Comparison of ENCODE assay signal across 20 cellular contexts in the genomic region with DNA sequence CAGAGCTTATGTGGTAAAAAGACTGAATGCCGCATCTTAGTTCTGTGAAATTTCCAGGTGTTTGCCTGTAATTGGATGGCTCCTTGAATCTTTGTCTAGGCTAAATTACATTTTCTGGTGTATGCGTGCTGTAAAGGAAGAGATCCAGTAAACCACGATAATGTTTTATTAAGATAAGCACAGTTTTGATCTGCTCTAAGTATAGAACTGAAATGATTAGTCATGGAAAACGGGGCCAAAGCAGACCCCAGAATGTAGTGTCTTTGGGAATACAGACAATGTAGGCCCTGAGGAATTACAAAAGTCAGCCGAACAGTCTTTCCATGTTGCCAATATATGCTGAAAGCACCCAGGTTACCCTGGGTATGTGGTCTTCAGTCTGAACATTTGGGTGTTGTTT.
DNase-seq lines count a peak whose midpoint lies in the region; FAIRE-seq and TF ChIP-seq lines count a peak whose summit lies in the region.
"Had no signal": no experiment of that assay in that cellular context is flagged by ENCODE, and none has a peak within 500 bp of the region (broad histone marks: within the 10 kb centered on the region; RNA-seq: fewer than 3 reads in every experiment).

No MANE protein-coding gene starts in this region.

- intact Hi-C loops in PC-9 (cut with micrococcal nuclease; ENCODE audit: unreplicated experiment) = no loop called here
- intact Hi-C loops in endothelial cell of umbilical vein (cut with micrococcal nuclease) = no loop called here

- CTCF ChIA-PET in PC-9 (lab: Charles Lee) = no interaction called here
- CTCF ChIA-PET in endothelial cell of umbilical vein (lab: Charles Lee) = interaction anchor here (0.7 to 2.0 kb wide), 4 partner anchors 9 to 378 kb away, joined by 3 to 5 read pairs (median 3); no protein-coding TSS in a partner anchor

- H3K9me3 ChIP-seq in PC-9 (ENCODE audit: insufficient read depth, low read depth) = no peaks in the 10 kb centered on the region
- H3K9me3 ChIP-seq in endothelial cell of umbilical vein (replicated peaks; ENCODE audit: control insufficient read depth, insufficient read depth, low read length) = no peaks in the 10 kb centered on the region
- H3K9me3 ChIP-seq in parathyroid adenoma (ENCODE audit: control insufficient read depth, low read length) = no peaks in the 10 kb centered on the region
- H3K9me3 ChIP-seq in tibial nerve = no peaks in the 10 kb centered on the region
- H3K9me3 ChIP-seq: Peyer's patch, SJCRH30 had no signal

- H3K79me2 ChIP-seq in PC-9 (ENCODE audit: low read depth) (peaks cover 100% of the 10 kb centered on the region), endothelial cell of umbilical vein (ENCODE audit: control insufficient read depth, insufficient read depth, low read length) (peaks cover 25% of the 10 kb centered on the region), parathyroid adenoma (peaks cover 79% of the 10 kb centered on the region)

- H2AFZ ChIP-seq in PC-9 (no peak overlapping the region), endothelial cell of umbilical vein (ENCODE audit: low read depth, low read length) (no peak overlapping the region), parathyroid adenoma (no peak overlapping the region)
- H2AFZ ChIP-seq: GM23338, neural progenitor cell had no signal

- dilution Hi-C loops in endothelial cell of umbilical vein (cut with MboI; ENCODE audit: extremely low pct_ligation_motif_present, low sequenced_read_pairs) = no loop called here

- TF ChIP-seq EP300 in tibial nerve (IDR thresholded peaks at IDR 0.05) = no peak

- TF ChIP-seq CTCF in PC-9 (conservative IDR thresholded peaks at IDR 0.05) (no peak), endothelial cell of umbilical vein (IDR thresholded peaks at IDR 0.05; ENCODE audit: extremely low read depth in 1 of 2, insufficient read depth in 1 of 2, low read depth in 1 of 2, low read length in 2 of 2) (no peak), parathyroid adenoma (IDR thresholded peaks at IDR 0.05) (no peak), tibial nerve (IDR thresholded peaks at IDR 0.05) (no peak)

- H3K36me3 ChIP-seq in PC-9 (ENCODE audit: low read depth) (peaks cover 34% of the 10 kb centered on the region), endothelial cell of umbilical vein (ENCODE audit: control insufficient read depth in 2 of 2, extremely low read depth in 1 of 2, insufficient read depth in 2 of 2, low read length in 2 of 2) (peaks cover 4 to 13% of the 10 kb centered on the region in 2 experiments), parathyroid adenoma (ENCODE audit: control insufficient read depth, insufficient read depth, low read length) (no peaks in the 10 kb centered on the region), tibial nerve (peaks cover 0 to 33% (median 0%) of the 10 kb centered on the region in 3 donors)
- H3K36me3 ChIP-seq: neural progenitor cell had no signal

- 39 to 44% methylated on average over 5 of the region's 5 CpGs for WGBS in tibial nerve, 2 donors

- 0 out of 2 replicates have a peak overlapping the region, but pooled peaks have one; percentile 25 for H3K27ac ChIP-seq in PC-9
- no peak overlapping the region for H3K27ac ChIP-seq in endothelial cell of umbilical vein (ENCODE audit: insufficient read depth, low read depth, low read length)
- H3K27ac ChIP-seq in parathyroid adenoma = no peak overlapping the region
- H3K27ac ChIP-seq in tibial nerve = peak overlapping the region in 3 of 4 donors; percentile 38 to 93 (median 84)
- H3K27ac ChIP-seq: neural progenitor cell, SJCRH30 had no signal

- H3K4me3 ChIP-seq in PC-9 = no peak overlapping the region
- H3K4me3 ChIP-seq in endothelial cell of umbilical vein (replicated peaks in 1 of 3; ENCODE audit: insufficient read depth in 1 of 3, low read depth in 1 of 3, low read length in 3 of 3) = no peak overlapping the region
- H3K4me3 ChIP-seq in parathyroid adenoma (ENCODE audit: low read depth, low read length) = peak overlapping the region; percentile 99
- no peak overlapping the region for H3K4me3 ChIP-seq in tibial nerve
- H3K4me3 ChIP-seq: GM23338, neural progenitor cell, Peyer's patch, SJCRH30 had no signal

- H3K4me1 ChIP-seq in PC-9 (replicated peaks; ENCODE audit: insufficient read depth) (no peaks in the 10 kb centered on the region), endothelial cell of umbilical vein (ENCODE audit: control insufficient read depth, extremely low read depth, insufficient read depth, low read length) (peaks cover 15% of the 10 kb centered on the region), parathyroid adenoma (peaks cover 24% of the 10 kb centered on the region), tibial nerve (peaks cover 0 to 100% (median 76%) of the 10 kb centered on the region in 4 donors)

- TF ChIP-seq POLR2A in endothelial cell of umbilical vein (IDR thresholded peaks at IDR 0.05; ENCODE audit: low read depth, low read length) (no peak), tibial nerve (IDR thresholded peaks at IDR 0.05) (no peak)

- POLR2A ChIA-PET in PC-9 (lab: Charles Lee; ENCODE audit: unreplicated experiment) (no interaction called here), endothelial cell of umbilical vein (lab: Charles Lee) (no interaction called here)

- no peak for DNase-seq in PC-9
- no peak for DNase-seq in endothelial cell of umbilical vein (ENCODE audit: low read depth, low spot score)
- DNase-seq in tibial nerve (ENCODE audit: low spot score in 2 of 2) = no peak
- no peak for DNase-seq in HuH-7 (ENCODE audit: low spot score)
- no peak for DNase-seq in activated T-cell treated with anti-CD3 and anti-CD28 coated beads for 4 hours
- no peak for DNase-seq in NCI-H345 (lab: John Stamatoyannopoulos, UW)
- DNase-seq: activated CD4-positive, alpha-beta memory T cell treated with anti-CD3 and anti-CD28 coated beads for 36 hours; activated gamma-delta T cell treated with Interleukin-2 at 50 U/mL for 16 hours; AML-193; caudate nucleus; DND-41; left colon; NCI-H187 treated with DMSO at 0.1 percent for 48 hours; NCI-H446; Peyer's patch had no signal

- H3K27me3 ChIP-seq in PC-9 (ENCODE audit: insufficient read depth, low read depth) (no peaks in the 10 kb centered on the region), endothelial cell of umbilical vein (ENCODE audit: control insufficient read depth in 2 of 2, insufficient read depth in 2 of 2, low read length in 2 of 2) (no peaks in the 10 kb centered on the region), parathyroid adenoma (ENCODE audit: control insufficient read depth, insufficient read depth, low read length) (no peaks in the 10 kb centered on the region), tibial nerve (no peaks in the 10 kb centered on the region)
- H3K27me3 ChIP-seq: neural progenitor cell, Peyer's patch, SJCRH30 had no signal

- H4K20me1 ChIP-seq in PC-9 (ENCODE audit: insufficient read depth) (peaks cover 87% of the 10 kb centered on the region), endothelial cell of umbilical vein (replicated peaks; ENCODE audit: control insufficient read depth, extremely low read depth, insufficient read depth, low read length) (no peaks in the 10 kb centered on the region)

- FAIRE-seq in endothelial cell of umbilical vein (lab: Jason Lieb, UNC) = peak; percentile 58
- FAIRE-seq: GM12892 had no signal

- no TSS peak for BruUV-seq in PC-9 (replicated peaks; lab: Mats Ljungman, UMichigan)
- no TSS peak for BruUV-seq in endothelial cell of umbilical vein (replicated peaks; lab: Mats Ljungman, UMichigan)

- H3K9ac ChIP-seq in endothelial cell of umbilical vein (replicated peaks; ENCODE audit: extremely low read depth, insufficient read depth, low read length) (no peak overlapping the region), parathyroid adenoma (no peak overlapping the region)
- H3K9ac ChIP-seq: neural progenitor cell had no signal

- no peaks in the 10 kb centered on the region for H3K9me1 ChIP-seq in endothelial cell of umbilical vein (replicated peaks; ENCODE audit: control insufficient read depth, extremely low read depth, insufficient read depth, low read length)

- no peak overlapping the region for H3K4me2 ChIP-seq in PC-9
- no peak overlapping the region for H3K4me2 ChIP-seq in endothelial cell of umbilical vein (ENCODE audit: insufficient read depth, low read length)
- H3K4me2 ChIP-seq in parathyroid adenoma (ENCODE audit: low read length) = peak overlapping the region; percentile 95
- H3K4me2 ChIP-seq: GM23338, neural progenitor cell had no signal

- H3K9me2 ChIP-seq in PC-9 (ENCODE audit: insufficient read depth) = no peaks in the 10 kb centered on the region

- H3F3A ChIP-seq in PC-9 (ENCODE audit: insufficient read depth, low read depth) = peaks cover 17% of the 10 kb centered on the region

TF ChIP-seq in endothelial cell of umbilical vein, 7 proteins besides CTCF, POLR2A, EP300 and RAD21:
- TF ChIP-seq EZH2 (IDR thresholded peaks at IDR 0.05; ENCODE audit: borderline replicate concordance, low read depth, low read length, severe bottlenecking) (no peak), JUN (IDR thresholded peaks at IDR 0.05; ENCODE audit: borderline replicate concordance, insufficient read depth, insufficient read length, low read depth) (no peak), FOS (IDR thresholded peaks at IDR 0.05; ENCODE audit: borderline replicate concordance, insufficient read depth, low read length) (no peak), POLR2AphosphoS5 (IDR thresholded peaks at IDR 0.05; ENCODE audit: insufficient read depth, low read depth, low read length) (no peak), GATA2 (IDR thresholded peaks at IDR 0.05; ENCODE audit: insufficient read depth, insufficient read length, low read depth, low read length) (no peak)
- TF ChIP-seq, protein P1, sequence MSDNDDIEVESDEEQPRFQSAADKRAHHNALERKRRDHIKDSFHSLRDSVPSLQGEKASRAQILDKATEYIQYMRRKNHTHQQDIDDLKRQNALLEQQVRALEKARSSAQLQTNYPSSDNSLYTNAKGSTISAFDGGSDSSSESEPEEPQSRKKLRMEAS (IDR thresholded peaks at IDR 0.05; ENCODE audit: insufficient read depth, insufficient read length) = no peak

Comparison
In these comparisons a context has a peak if more than half of its experiments do, and no peak if none do; other contexts are left out.
1. H3K27ac ChIP-seq: peak in PC-9 (single experiment) and tibial nerve (3 of 4); none in endothelial cell of umbilical vein (single experiment) and parathyroid adenoma (single experiment).